14 cellular contexts compared by ENCODE assay signal in the genomic region with DNA sequence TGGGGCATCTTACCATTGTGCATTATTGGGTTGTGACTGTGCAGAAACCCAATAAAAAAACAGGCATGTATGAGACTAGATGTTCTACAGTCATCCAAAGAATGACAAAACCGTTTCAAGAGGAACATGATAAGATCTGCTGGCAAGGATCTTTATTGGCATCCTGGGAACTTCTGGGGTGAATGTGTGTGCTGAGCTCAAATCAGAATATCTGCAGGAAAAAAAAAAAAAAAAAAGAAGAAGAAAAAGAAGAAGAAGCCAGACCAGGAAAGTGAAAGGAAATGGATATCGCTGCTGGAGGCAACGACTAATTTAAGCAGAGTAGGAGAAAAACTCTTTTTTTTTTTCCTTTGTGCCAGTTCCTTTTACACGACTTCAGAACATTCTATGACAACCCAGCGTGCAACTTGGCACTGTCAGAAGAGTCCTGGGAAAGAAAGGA.
DNase-seq lines count a peak whose midpoint lies in the region; ATAC-seq and TF ChIP-seq lines count a peak whose summit lies in the region.
"Had no signal": no experiment of that assay in that cellular context is flagged by ENCODE, and none has a peak within 500 bp of the region (broad histone marks: within the 10 kb centered on the region; RNA-seq: fewer than 3 reads in every experiment).

No MANE protein-coding gene starts in this region.

- no peak for ATAC-seq in left colon
- ATAC-seq: T-cell had no signal

- H3K4me3 Mint-ChIP-seq in osteocyte (ENCODE audit: unreplicated experiment) = peak overlapping the region; percentile 1
- H3K4me3 Mint-ChIP-seq: T-cell had no signal

- peaks cover 7% of the 10 kb centered on the region for H3K36me3 Mint-ChIP-seq in osteocyte (ENCODE audit: unreplicated experiment)
- H3K36me3 Mint-ChIP-seq: T-cell had no signal

- H3K4me3 ChIP-seq in choroid plexus epithelial cell (ENCODE audit: low read depth, low read length) = peak overlapping the region; percentile 26
- H3K4me3 ChIP-seq: left ventricle myocardium inferior had no signal

- intact Hi-C loops in left colon (cut with DNase I, micrococcal nuclease) = no loop called here

- peak overlapping the region; percentile 21 for H3K27ac Mint-ChIP-seq in osteocyte (ENCODE audit: unreplicated experiment)
- H3K27ac Mint-ChIP-seq: T-cell had no signal

- H3K4me1 Mint-ChIP-seq in osteocyte (ENCODE audit: unreplicated experiment) = peaks cover 11% of the 10 kb centered on the region

- H3K9me3 Mint-ChIP-seq in osteocyte (ENCODE audit: unreplicated experiment) = peaks cover 14% of the 10 kb centered on the region

- H3K27me3 Mint-ChIP-seq in osteocyte (ENCODE audit: unreplicated experiment) = no peaks in the 10 kb centered on the region
- H3K27me3 Mint-ChIP-seq: T-cell had no signal

- TF ChIP-seq CTCF in choroid plexus epithelial cell (conservative IDR thresholded peaks at IDR 0.05; ENCODE audit: low read depth, low read length) (no peak), osteocyte (IDR thresholded peaks at IDR 0.05) (no peak)

- peak; percentile 92 for DNase-seq in ELR (ENCODE audit: low read depth)
- peak; percentile 26 for DNase-seq in OCI-M1 (lab: John Stamatoyannopoulos, UW)
- DNase-seq in choroid plexus epithelial cell (ENCODE audit: low read depth) = no peak
- no peak for DNase-seq in osteocyte (ENCODE audit: extremely low spot score, unreplicated experiment)
- no peak for DNase-seq in OCI-M2 (lab: John Stamatoyannopoulos, UW; ENCODE audit: unreplicated experiment)
- DNase-seq in DMS53 (lab: John Stamatoyannopoulos, UW) = no peak
- DNase-seq in effector CD8-positive, alpha-beta T cell (lab: John Stamatoyannopoulos, UW) = no peak
- no peak for DNase-seq in left colon
- DNase-seq: activated gamma-delta T cell treated with Interleukin-2 at 50 U/mL for 16 hours; left ventricle myocardium inferior; NCI-H187 treated with DMSO at 0.1 percent for 48 hours; NCI-H82; stimulated activated naive CD4-positive, alpha-beta T cell; T-cell had no signal

Comparison
In these comparisons a context has a peak if more than half of its experiments do, and no peak if none do; other contexts are left out.
1. DNase-seq: peak in ELR (single experiment) and OCI-M1 (single experiment); none in choroid plexus epithelial cell (single experiment), osteocyte (single experiment), OCI-M2 (single experiment), DMS53 (single experiment), effector CD8-positive, alpha-beta T cell (single experiment) and left colon (0 of 2).